1 cellular context compared by ENCODE assay signal in the genomic region with DNA sequence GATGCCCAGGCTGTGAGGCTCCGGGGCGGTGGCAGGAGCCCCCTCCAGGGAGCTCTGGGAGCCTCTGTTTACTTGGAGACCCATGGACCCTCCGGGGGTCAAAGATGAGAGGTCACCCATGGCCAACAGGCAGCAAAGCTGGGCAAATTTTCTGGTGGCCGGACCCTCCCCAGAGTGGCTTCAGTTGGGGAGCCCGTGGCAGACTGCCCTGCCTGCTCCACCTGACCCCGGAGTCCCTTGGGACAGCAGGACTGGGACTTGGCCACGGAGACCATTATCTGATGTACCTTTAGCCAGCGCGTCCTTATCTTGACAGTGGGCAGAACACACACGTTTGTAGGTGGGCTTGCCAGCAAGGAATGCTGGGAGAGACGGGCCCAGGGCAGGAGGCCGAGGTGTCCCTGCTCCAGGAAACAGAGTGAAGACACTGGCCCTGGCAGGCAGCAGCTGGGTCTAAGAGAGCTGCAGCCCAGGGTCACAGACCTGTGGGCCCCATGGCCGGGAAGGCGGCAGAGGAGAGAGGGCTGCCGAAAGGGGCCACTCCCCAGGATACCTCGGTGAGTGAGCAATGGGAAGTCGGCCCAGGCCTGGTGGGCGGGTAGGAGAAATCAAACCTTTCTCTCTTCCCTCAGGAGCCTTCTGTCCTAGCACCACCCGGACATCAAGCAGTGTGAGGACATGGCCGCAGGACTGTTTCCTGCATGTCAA.
A peak's percentile ranks its signal among the peaks of the same experiment; 100 is the strongest.
TF ChIP-seq lines count a peak whose summit lies in the region.

A gene (minus strand): TSS at position 280 of the 708 bp plus-strand sequence. CDS start 160 bp downstream, at position 120.
A gene (plus strand): TSS at position 412 of the 708 bp plus-strand sequence. CDS start 83 bp downstream, at position 495.

TF ChIP-seq in HepG2, 621 proteins besides CTCF, POLR2A, EP300 and RAD21 (continued from another document):
- no peak for TF ChIP-seq TAF15 (IDR thresholded peaks at IDR 0.05; ENCODE audit: low read depth, low read length, poor library complexity, severe bottlenecking)
- peak; percentile 84; the same call in 1 of the 2 replicates for TF ChIP-seq PHF8 (CRISPR knock-in tag; IDR thresholded peaks at IDR 0.05)
- TF ChIP-seq HNRNPH1 (optimal IDR thresholded peaks at IDR 0.05; ENCODE audit: low read depth, low read length): no peak
- peak; percentile 76; the same call in 1 of the 2 replicates for TF ChIP-seq ZNF598 (CRISPR knock-in tag; IDR thresholded peaks at IDR 0.05; ENCODE audit: borderline replicate concordance)
- peak; percentile 68; the same call in 1 of the 2 replicates for TF ChIP-seq ZNF563 (CRISPR knock-in tag; IDR thresholded peaks at IDR 0.05)
- TF ChIP-seq, protein P1, sequence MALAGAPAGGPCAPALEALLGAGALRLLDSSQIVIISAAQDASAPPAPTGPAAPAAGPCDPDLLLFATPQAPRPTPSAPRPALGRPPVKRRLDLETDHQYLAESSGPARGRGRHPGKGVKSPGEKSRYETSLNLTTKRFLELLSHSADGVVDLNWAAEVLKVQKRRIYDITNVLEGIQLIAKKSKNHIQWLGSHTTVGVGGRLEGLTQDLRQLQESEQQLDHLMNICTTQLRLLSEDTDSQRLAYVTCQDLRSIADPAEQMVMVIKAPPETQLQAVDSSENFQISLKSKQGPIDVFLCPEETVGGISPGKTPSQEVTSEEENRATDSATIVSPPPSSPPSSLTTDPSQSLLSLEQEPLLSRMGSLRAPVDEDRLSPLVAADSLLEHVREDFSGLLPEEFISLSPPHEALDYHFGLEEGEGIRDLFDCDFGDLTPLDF (CRISPR knock-in tag; IDR thresholded peaks at IDR 0.05): peak; percentile 72; the same call in 1 of the 2 replicates
- TF ChIP-seq, protein P2, sequence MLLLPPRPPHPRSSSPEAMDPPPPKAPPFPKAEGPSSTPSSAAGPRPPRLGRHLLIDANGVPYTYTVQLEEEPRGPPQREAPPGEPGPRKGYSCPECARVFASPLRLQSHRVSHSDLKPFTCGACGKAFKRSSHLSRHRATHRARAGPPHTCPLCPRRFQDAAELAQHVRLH (CRISPR knock-in tag; IDR thresholded peaks at IDR 0.05; ENCODE audit: borderline replicate concordance, low read depth): 0 out of 2 replicates have a peak, but pooled peaks have one; percentile 62
- no peak for TF ChIP-seq SMAD3 (CRISPR knock-in tag; IDR thresholded peaks at IDR 0.05)
- no peak for TF ChIP-seq TBP (CRISPR knock-in tag; IDR thresholded peaks at IDR 0.05)
- no peak for TF ChIP-seq NCOA2 (CRISPR knock-in tag; IDR thresholded peaks at IDR 0.05)
- 0 out of 2 replicates have a peak, but pooled peaks have one; percentile 16 for TF ChIP-seq ZNF749 (CRISPR knock-in tag; IDR thresholded peaks at IDR 0.05; ENCODE audit: borderline replicate concordance)
- peak; percentile 19; the same call in 1 of the 2 replicates for TF ChIP-seq FOXK1 (CRISPR knock-in tag; IDR thresholded peaks at IDR 0.05; ENCODE audit: borderline replicate concordance, low read depth)
- TF ChIP-seq, protein P3, sequence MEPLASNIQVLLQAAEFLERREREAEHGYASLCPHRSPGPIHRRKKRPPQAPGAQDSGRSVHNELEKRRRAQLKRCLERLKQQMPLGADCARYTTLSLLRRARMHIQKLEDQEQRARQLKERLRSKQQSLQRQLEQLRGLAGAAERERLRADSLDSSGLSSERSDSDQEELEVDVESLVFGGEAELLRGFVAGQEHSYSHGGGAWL (CRISPR knock-in tag; IDR thresholded peaks at IDR 0.05): 0 out of 2 replicates have a peak, but pooled peaks have one; percentile 14
TF ChIP-seq in HepG2: peak in this region for 233.
